Comparison of ENCODE assay signal across 17 cellular contexts in genomic region chr12:52267699-52268098, GRCh38. TPM values are rescaled to one million over a fixed set of nuclear protein-coding genes. Genes with fewer than 3 reads are reported as not detected.
"Had no signal": no experiment of that assay in that cellular context is flagged by ENCODE, and none has a peak within 500 bp of the region (broad histone marks: within the 10 kb centered on the region; RNA-seq: fewer than 3 reads in every experiment).

No MANE protein-coding gene starts in this region.

- H3K4me3 ChIP-seq: esophagus squamous epithelium, transverse colon, uterus had no signal

- H3K36me3 Mint-ChIP-seq: natural killer cell treated with Interleukin-12 subunit alpha and Interleukin-12 subunit beta and Interleukin-15 and Interleukin-18, amount 100 ng/mL, for 72 hours had no signal

- H3K36me3 ChIP-seq: esophagus squamous epithelium, transverse colon, uterus had no signal

- DNase-seq: activated CD4-positive, alpha-beta T cell treated with anti-CD3 and anti-CD28 coated beads, Interleukin-2, amount 50 U/mL, for 4 hours; activated naive CD4-positive, alpha-beta T cell treated with Interleukin-2 at 50 U/mL for 16 hours; activated naive CD8-positive, alpha-beta T cell treated with anti-CD3 and anti-CD28 coated beads, Interleukin-2, amount 50 U/mL, for 24 hours; dermis blood vessel endothelial cell; effector memory CD8-positive, alpha-beta T cell; esophagus squamous epithelium; mesendoderm; retina; stimulated activated naive CD4-positive, alpha-beta T cell; transverse colon; uterus had no signal

- H3K4me3 Mint-ChIP-seq: activated naive CD8-positive, alpha-beta T cell treated with anti-CD3 and anti-CD28 coated beads, Interleukin-2, amount 50 U/mL, for 24 hours; activated T-helper 1 cell treated with anti-CD3 and anti-CD28 coated beads, Interleukin-12 subunit alpha, Interleukin-12 subunit beta, Interleukin-2, Interleukin-4 antibody, amounts not matched to agents 30 ng/mL and 10 ng/mL and 1 ng/mL, durations not matched to agents 14 hours and 24 hours and 36 hours; effector memory CD8-positive, alpha-beta T cell; natural killer cell treated with Interleukin-12 subunit alpha and Interleukin-12 subunit beta and Interleukin-15 and Interleukin-18, amount 100 ng/mL, for 72 hours had no signal

- H3K9me3 Mint-ChIP-seq: activated naive CD8-positive, alpha-beta T cell treated with anti-CD3 and anti-CD28 coated beads, Interleukin-2, amount 50 U/mL, for 24 hours; activated T-helper 1 cell treated with anti-CD3 and anti-CD28 coated beads, Interleukin-12 subunit alpha, Interleukin-12 subunit beta, Interleukin-2, Interleukin-4 antibody, amounts not matched to agents 30 ng/mL and 10 ng/mL and 1 ng/mL, durations not matched to agents 14 hours and 24 hours and 36 hours; effector memory CD8-positive, alpha-beta T cell; natural killer cell treated with Interleukin-12 subunit alpha and Interleukin-12 subunit beta and Interleukin-15 and Interleukin-18, amount 100 ng/mL, for 72 hours had no signal

- H3K4me1 ChIP-seq: esophagus squamous epithelium, transverse colon, uterus had no signal

- H3K27ac ChIP-seq: esophagus squamous epithelium, transverse colon, uterus had no signal

- H3K4me1 Mint-ChIP-seq: activated naive CD8-positive, alpha-beta T cell treated with anti-CD3 and anti-CD28 coated beads, Interleukin-2, amount 50 U/mL, for 24 hours had no signal

- H3K27ac Mint-ChIP-seq: activated naive CD8-positive, alpha-beta T cell treated with anti-CD3 and anti-CD28 coated beads, Interleukin-2, amount 50 U/mL, for 24 hours; activated T-helper 1 cell treated with anti-CD3 and anti-CD28 coated beads, Interleukin-12 subunit alpha, Interleukin-12 subunit beta, Interleukin-2, Interleukin-4 antibody, amounts not matched to agents 30 ng/mL and 10 ng/mL and 1 ng/mL, durations not matched to agents 14 hours and 24 hours and 36 hours; effector memory CD8-positive, alpha-beta T cell; natural killer cell treated with Interleukin-12 subunit alpha and Interleukin-12 subunit beta and Interleukin-15 and Interleukin-18, amount 100 ng/mL, for 72 hours had no signal

- H3K9me3 ChIP-seq: esophagus squamous epithelium, transverse colon, uterus had no signal

- H3K27me3 ChIP-seq: uterus had no signal

RNA-seq across cellular contexts. Expression of gene KRT86, which starts 6.7 kb away (rescaled TPM):
- total RNA-seq: dermis blood vessel endothelial cell, esophagus squamous epithelium, glomerular endothelial cell had no signal

RNA-seq across cellular contexts. Expression of gene KRT81, which starts 23.6 kb away (rescaled TPM):
- total RNA-seq: activated T-helper 1 cell treated with anti-CD3 and anti-CD28 coated beads, Interleukin-12 subunit alpha, Interleukin-12 subunit beta, Interleukin-2, Interleukin-4 antibody, amounts not matched to agents 30 ng/mL and 10 ng/mL and 1 ng/mL, durations not matched to agents 14 hours and 24 hours and 36 hours; dermis blood vessel endothelial cell; esophagus squamous epithelium; glomerular endothelial cell; liver; transverse colon; uterus had no signal

RNA-seq across cellular contexts. Expression of gene KRT83, which starts 53.5 kb away (rescaled TPM):
- total RNA-seq: activated T-helper 1 cell treated with anti-CD3 and anti-CD28 coated beads, Interleukin-12 subunit alpha, Interleukin-12 subunit beta, Interleukin-2, Interleukin-4 antibody, amounts not matched to agents 30 ng/mL and 10 ng/mL and 1 ng/mL, durations not matched to agents 14 hours and 24 hours and 36 hours; chondrocyte; dermis blood vessel endothelial cell; esophagus squamous epithelium; glomerular endothelial cell; liver; natural killer cell treated with Interleukin-12 subunit alpha and Interleukin-12 subunit beta and Interleukin-15 and Interleukin-18, amount 100 ng/mL, for 72 hours; T-helper 2 cell treated with Interferon-gamma antibody and Interleukin-4, amounts not matched to agents 100 ng/mL and 5 ng/mL, for 36 hours; transverse colon had no signal
